ENCODE assay signal across 8 cellular contexts in the genomic region with DNA sequence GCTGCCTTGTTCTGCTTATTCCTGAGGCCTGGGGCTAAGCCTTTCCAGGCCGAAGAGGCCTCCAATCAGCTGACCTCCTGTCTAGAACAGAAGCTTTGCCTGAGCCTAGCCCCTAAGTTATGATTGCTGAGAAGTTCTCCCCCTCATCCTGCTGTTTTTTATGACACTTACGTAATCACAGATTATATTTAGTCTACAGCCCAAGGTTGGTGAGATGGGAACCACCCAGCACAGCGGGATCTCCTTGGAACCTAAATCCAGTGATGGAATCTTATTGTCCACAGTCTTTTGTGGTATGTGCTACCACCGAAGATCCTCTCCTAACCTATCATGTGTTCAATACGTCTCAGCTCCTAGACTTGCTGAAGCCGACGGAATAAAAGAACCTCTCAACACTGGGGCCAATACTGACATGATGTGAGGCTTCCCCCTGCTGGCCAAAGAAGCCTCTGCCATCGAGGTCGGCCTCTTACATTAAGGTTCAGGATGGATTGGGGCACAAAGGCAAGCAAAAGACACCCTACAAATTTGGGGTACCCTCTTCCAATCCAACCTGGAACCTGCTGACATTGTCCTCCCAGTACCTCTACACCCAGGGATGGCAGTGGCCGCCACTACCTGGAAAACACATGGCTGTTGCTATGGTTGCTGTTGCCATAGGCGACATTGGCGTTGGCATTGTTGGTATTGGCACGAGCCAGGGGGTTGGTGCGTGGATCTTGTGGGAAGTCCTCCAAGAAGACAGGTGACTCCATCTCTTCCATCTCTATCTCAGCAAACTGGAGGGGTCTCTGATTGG. TPM values are rescaled to one million over a fixed set of nuclear protein-coding genes. Genes with fewer than 3 reads are reported as not detected.
A peak's percentile ranks its signal among the peaks of the same experiment; 100 is the strongest.
DNase-seq lines count a peak whose midpoint lies in the region; ATAC-seq and TF ChIP-seq lines count a peak whose summit lies in the region.

No MANE protein-coding gene starts in this region.

- POLR2A ChIA-PET in CD4-positive, alpha-beta T cell (lab: Charles Lee): interaction anchor here (0.6 to 2.5 kb wide), 4 partner anchors 21 to 70 kb away, joined by 3 to 11 read pairs (median 4); no protein-coding TSS in a partner anchor

- H3K4me3 Mint-ChIP-seq in CD4-positive, alpha-beta T cell: no peak overlapping the region

- no peak overlapping the region for H3K4me3 ChIP-seq in Loucy (ENCODE audit: low read length, poor library complexity, severe bottlenecking)

- no peaks in the 10 kb centered on the region for H3F3A ChIP-seq in Loucy (ENCODE audit: low read depth)

- no peaks in the 10 kb centered on the region for H3K36me3 Mint-ChIP-seq in CD4-positive, alpha-beta T cell (ENCODE audit: low read depth)

- no peak overlapping the region for H3K9ac ChIP-seq in Loucy (ENCODE audit: low read depth, low read length, poor library complexity, severe bottlenecking)

- H3K27ac Mint-ChIP-seq in CD4-positive, alpha-beta T cell: no peak overlapping the region

- no peaks in the 10 kb centered on the region for H3K27me3 Mint-ChIP-seq in CD4-positive, alpha-beta T cell

- H3K79me2 ChIP-seq in Loucy (ENCODE audit: insufficient read depth, low read length): no peaks in the 10 kb centered on the region

- H3K9me3 Mint-ChIP-seq in CD4-positive, alpha-beta T cell: no peaks in the 10 kb centered on the region

- TF ChIP-seq CTCF in CD4-positive, alpha-beta T cell (IDR thresholded peaks at IDR 0.05): peak; percentile 90
- peak; percentile 98 for TF ChIP-seq CTCF in Loucy (conservative IDR thresholded peaks at IDR 0.05; ENCODE audit: low read length)

- H2AFZ ChIP-seq in Loucy (ENCODE audit: low read length): no peak overlapping the region

- CTCF ChIA-PET in CD4-positive, alpha-beta T cell (lab: Charles Lee): interaction anchor here (0.7 to 4.2 kb wide), 10 partner anchors 9 to 421 kb away, joined by 3 to 36 read pairs (median 6); partner anchors contain the start of gene KIF21B

- DNase-seq in CD4-positive, alpha-beta T cell: peak; percentile 60 to 72 (median 64)
- DNase-seq in SK-MEL-5 (ENCODE audit: low read depth, low spot score): peak; percentile 69
- DNase-seq in activated naive CD4-positive, alpha-beta T cell treated with Interleukin-2 at 50 U/mL for 16 hours: peak; percentile 75
- DNase-seq in globus pallidus (ENCODE audit: low spot score): peak; percentile 82
- DNase-seq in posterior vena cava (ENCODE audit: low spot score): peak; percentile 87

- H3K27me3 ChIP-seq in CD4-positive, alpha-beta T cell (ENCODE audit: control insufficient read depth, insufficient read depth, low read length): no peaks in the 10 kb centered on the region
- no peaks in the 10 kb centered on the region for H3K27me3 ChIP-seq in Loucy (ENCODE audit: insufficient read depth, low read length, poor library complexity, severe bottlenecking)

- ATAC-seq in CD4-positive, alpha-beta T cell (ENCODE audit: poor library complexity): peak; percentile 99
- ATAC-seq in GM21381 (IDR thresholded peaks at IDR 0.05; ENCODE audit: unreplicated experiment) (peak; percentile 65), HG03196 (IDR thresholded peaks at IDR 0.05; ENCODE audit: unreplicated experiment) (no peak)

- no peaks in the 10 kb centered on the region for H3K36me3 ChIP-seq in Loucy (ENCODE audit: insufficient read depth, low read length)

- H3K4me2 ChIP-seq in Loucy (ENCODE audit: low read depth, low read length, poor library complexity, severe bottlenecking): no peak overlapping the region

- no peaks in the 10 kb centered on the region for H3K9me3 ChIP-seq in CD4-positive, alpha-beta T cell (ENCODE audit: control insufficient read depth, low read length)
- H3K9me3 ChIP-seq in Loucy (ENCODE audit: insufficient read depth, low read depth, low read length): no peaks in the 10 kb centered on the region

- in situ Hi-C loops in SK-MEL-5 (cut with HindIII; ENCODE audit: low pct_unique_long_range_greater_than_20kb, low sequenced_read_pairs): no loop called here

- no peak overlapping the region for H3K27ac ChIP-seq in CD4-positive, alpha-beta T cell (ENCODE audit: low read depth, low read length)

- H3K9me2 ChIP-seq in Loucy (replicated peaks; ENCODE audit: low read depth, low read length): no peaks in the 10 kb centered on the region

- intact Hi-C loops in CD4-positive, alpha-beta T cell (cut with DNase I, micrococcal nuclease): loop anchor here (1.0 to 10.0 kb wide), 11 partner anchors 18 to 1358 kb away; partner anchors contain the start of genes CACNA1S (in 1 of the 2) and KIF21B (in 1 of the 2)
- intact Hi-C loops in posterior vena cava (cut with DNase I): loop anchor here (1.0 to 10.0 kb wide), 4 partner anchors 62 to 76 kb away; no protein-coding TSS in a partner anchor

- peaks cover 6% of the 10 kb centered on the region for H3K4me1 Mint-ChIP-seq in CD4-positive, alpha-beta T cell (ENCODE audit: low read depth)

- no peaks in the 10 kb centered on the region for H3K4me1 ChIP-seq in Loucy (ENCODE audit: insufficient read depth, low read length, poor library complexity, severe bottlenecking)

- H4K20me1 ChIP-seq in Loucy (ENCODE audit: insufficient read depth, low read length, poor library complexity, severe bottlenecking): no peaks in the 10 kb centered on the region

RNA-seq across cellular contexts. Expression of gene KIF21B, which starts 19.3 kb away (rescaled TPM):
- total RNA-seq in CD4-positive, alpha-beta T cell: 10 to 100 TPM; 64.5 to 65.4 TPM
- 0.74 and 0.85 TPM in 2 replicates for total RNA-seq in SK-MEL-5 (2014; rRNA removed; shearing (Covaris generic))
- polyA plus RNA-seq in SK-MEL-5 (2015; cell fraction: cytosol; rRNA removed): 1.5 and 1.9 TPM in 2 replicates
- 0.87 and 1.6 TPM in 2 replicates for polyA plus RNA-seq in SK-MEL-5 (2015; cell fraction: nucleus; rRNA removed)
- total RNA-seq in posterior vena cava: 1 to 10 TPM; 2.6 to 2.9 TPM

Comparison
In these comparisons a context has a peak if more than half of its experiments do, and no peak if none do; other contexts are left out.
1. RNA of gene KIF21B, which starts 19.3 kb away (total RNA-seq): 64.5 to 65.4 TPM in CD4-positive, alpha-beta T cell; 2.6 to 2.9 TPM in posterior vena cava and 0.74 to 0.85 TPM in SK-MEL-5; every median in the first group is over 10 times any median in the second.
2. Peak in every context shown above with its lines, with median percentiles within 50 percentile points of each other: DNase-seq.